ENCODE assay signal across 8 cellular contexts in genomic region chrX:68498508-68499379, GRCh38. TPM values are rescaled to one million over a fixed set of nuclear protein-coding genes. Genes with fewer than 3 reads are reported as not detected.
DNase-seq lines count a peak whose midpoint lies in the region; ATAC-seq, FAIRE-seq and TF ChIP-seq lines count a peak whose summit lies in the region.

A gene with protein sequence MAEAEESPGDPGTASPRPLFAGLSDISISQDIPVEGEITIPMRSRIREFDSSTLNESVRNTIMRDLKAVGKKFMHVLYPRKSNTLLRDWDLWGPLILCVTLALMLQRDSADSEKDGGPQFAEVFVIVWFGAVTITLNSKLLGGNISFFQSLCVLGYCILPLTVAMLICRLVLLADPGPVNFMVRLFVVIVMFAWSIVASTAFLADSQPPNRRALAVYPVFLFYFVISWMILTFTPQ (plus strand): TSS chrX:68499051. CDS start chrX:68499067, 16 bp downstream.

- H3K9ac ChIP-seq in DND-41 (ENCODE audit: low read depth, low read length) (peak within 1 kb of the TSS; percentile 77), fibroblast of lung (ENCODE audit: insufficient read depth, low read length) (peak within 1 kb of the TSS; percentile 90)

- H3K4me1 ChIP-seq in DND-41 (ENCODE audit: insufficient read depth, low read length) (peaks cover 29% of the 10 kb centered on the region), fibroblast of lung (ENCODE audit: control insufficient read depth, extremely low read depth, insufficient read depth, low read length) (no peaks in the 10 kb centered on the region)

- ATAC-seq in DND-41 (ENCODE audit: insufficient read depth, low read depth) (peak; percentile 92), GM21576 (IDR thresholded peaks at IDR 0.05; ENCODE audit: unreplicated experiment) (peak; percentile 97)
- peak; percentile 89 for ATAC-seq in activated T-helper 17 cell treated with anti-CD3 and anti-CD28 coated beads, Interleukin-2, amount 50 U/mL, for 72 hours (replicated peaks)
- peak; percentile 86 to 92 for ATAC-seq in naive thymus-derived CD8-positive, alpha-beta T cell

- peak within 1 kb of the TSS; percentile 88 for H3K4me3 Mint-ChIP-seq in activated T-helper 17 cell treated with anti-CD3 and anti-CD28 coated beads, Interleukin-2, amount 50 U/mL, for 72 hours
- peak within 1 kb of the TSS; percentile 92 to 99 (median 94) for H3K4me3 Mint-ChIP-seq in naive thymus-derived CD8-positive, alpha-beta T cell

- H3K27me3 ChIP-seq in DND-41 (ENCODE audit: insufficient read depth, low read length, poor library complexity) (no peaks in the 10 kb centered on the region), fibroblast of lung (ENCODE audit: control insufficient read depth, insufficient read depth, low read length) (no peaks in the 10 kb centered on the region)

- H4K20me1 ChIP-seq in DND-41 (ENCODE audit: insufficient read depth, low read length): no peaks in the 10 kb centered on the region
- H4K20me1 ChIP-seq in fibroblast of lung (ENCODE audit: control insufficient read depth, extremely low read depth, insufficient read depth, low read length): no peaks in the 10 kb centered on the region

- H2AFZ ChIP-seq in DND-41 (ENCODE audit: low read depth, low read length) (peak within 1 kb of the TSS; percentile 75), fibroblast of lung (ENCODE audit: low read length) (peak within 1 kb of the TSS; percentile 86)

- H3K9me3 Mint-ChIP-seq in activated T-helper 17 cell treated with anti-CD3 and anti-CD28 coated beads, Interleukin-2, amount 50 U/mL, for 72 hours: no peaks in the 10 kb centered on the region
- H3K9me3 Mint-ChIP-seq in naive thymus-derived CD8-positive, alpha-beta T cell: no peaks in the 10 kb centered on the region

- H3K4me2 ChIP-seq in DND-41 (ENCODE audit: insufficient read depth, low read length) (peak within 1 kb of the TSS; percentile 89), fibroblast of lung (ENCODE audit: extremely low read depth, insufficient read depth, low read length) (peak within 1 kb of the TSS; percentile 85)

- POLR2A ChIA-PET in naive thymus-derived CD8-positive, alpha-beta T cell (lab: Charles Lee): no interaction called here

- peak within 1 kb of the TSS; percentile 81 for H3K27ac ChIP-seq in DND-41 (ENCODE audit: low read length)
- H3K27ac ChIP-seq in fibroblast of lung (ENCODE audit: insufficient read depth, low read length): peak within 1 kb of the TSS; percentile 96

- peaks cover 17% of the 10 kb centered on the region for H3K4me1 Mint-ChIP-seq in activated T-helper 17 cell treated with anti-CD3 and anti-CD28 coated beads, Interleukin-2, amount 50 U/mL, for 72 hours
- H3K4me1 Mint-ChIP-seq in naive thymus-derived CD8-positive, alpha-beta T cell: peaks cover 8 to 45% (median 42%) of the 10 kb centered on the region in 4 donors

- H3K4me3 ChIP-seq in DND-41 (ENCODE audit: low read depth in 1 of 2, low read length in 2 of 2) (peak within 1 kb of the TSS; percentile 66 to 91; a peak in 3 of 4 replicates), fibroblast of lung (replicated peaks in 1 of 4; ENCODE audit: control extremely low read depth in 1 of 4, insufficient read depth in 1 of 4, low read depth in 3 of 4, low read length in 4 of 4) (peak within 1 kb of the TSS; percentile 50 to 95 (median 70))
- peak within 1 kb of the TSS; percentile 76 for H3K4me3 ChIP-seq in Jurkat, Clone E6-1 (ENCODE audit: low read length)

- no peaks in the 10 kb centered on the region for H3K9me3 ChIP-seq in DND-41 (ENCODE audit: insufficient read depth, low read length, severe bottlenecking)
- no peaks in the 10 kb centered on the region for H3K9me3 ChIP-seq in fibroblast of lung (ENCODE audit: control insufficient read depth, insufficient read depth, low read depth, low read length)

- FAIRE-seq in RCC 7860 (lab: Jason Lieb, UNC): peak; percentile 49

- TF ChIP-seq CTCF in DND-41 (IDR thresholded peaks at IDR 0.05; ENCODE audit: borderline replicate concordance, extremely low read depth, low read length, poor library complexity, severe bottlenecking): no peak
- no peak for TF ChIP-seq CTCF in fibroblast of lung (conservative IDR thresholded peaks at IDR 0.05 in 1 of 2, IDR thresholded peaks at IDR 0.05 in 1 of 2; ENCODE audit: low read depth in 1 of 2, low read length in 2 of 2)

- peaks cover 5% of the 10 kb centered on the region for H3K27me3 Mint-ChIP-seq in activated T-helper 17 cell treated with anti-CD3 and anti-CD28 coated beads, Interleukin-2, amount 50 U/mL, for 72 hours
- H3K27me3 Mint-ChIP-seq in naive thymus-derived CD8-positive, alpha-beta T cell: peaks cover 0 to 7% (median 2%) of the 10 kb centered on the region in 5 donors

- H3K36me3 ChIP-seq in DND-41 (ENCODE audit: insufficient read depth, low read length): peaks cover 4% of the 10 kb centered on the region
- H3K36me3 ChIP-seq in fibroblast of lung (ENCODE audit: control insufficient read depth, insufficient read depth, low read length): no peaks in the 10 kb centered on the region

- H3K79me2 ChIP-seq in DND-41 (ENCODE audit: insufficient read depth, low read length): peaks cover 53% of the 10 kb centered on the region
- peaks cover 23% of the 10 kb centered on the region for H3K79me2 ChIP-seq in fibroblast of lung (ENCODE audit: control insufficient read depth, insufficient read depth, low read length)

- peak; percentile 72 for DNase-seq in DND-41
- DNase-seq in Jurkat, Clone E6-1 (ENCODE audit: low read depth, low spot score): peak; percentile 24
- peak; percentile 48 for DNase-seq in RCC 7860 (ENCODE audit: low spot score)
- peak; percentile 70 to 76 for DNase-seq in fibroblast of lung (ENCODE audit: low read depth in 2 of 2)
- peak; percentile 28 to 77 (median 50) for DNase-seq in naive thymus-derived CD8-positive, alpha-beta T cell
- peak; percentile 49 for DNase-seq in stimulated activated naive CD4-positive, alpha-beta T cell treated with Interleukin-2 at 50 U/mL for 16 hours (lab: John Stamatoyannopoulos, UW)

- peak within 1 kb of the TSS; percentile 97 for H3K27ac Mint-ChIP-seq in activated T-helper 17 cell treated with anti-CD3 and anti-CD28 coated beads, Interleukin-2, amount 50 U/mL, for 72 hours
- H3K27ac Mint-ChIP-seq in naive thymus-derived CD8-positive, alpha-beta T cell: peak within 1 kb of the TSS; percentile 94 to 99 (median 98)

- H3K36me3 Mint-ChIP-seq in activated T-helper 17 cell treated with anti-CD3 and anti-CD28 coated beads, Interleukin-2, amount 50 U/mL, for 72 hours (ENCODE audit: low read depth): peaks cover 39% of the 10 kb centered on the region
- H3K36me3 Mint-ChIP-seq in naive thymus-derived CD8-positive, alpha-beta T cell: peaks cover 0 to 6% (median 0%) of the 10 kb centered on the region in 3 donors

RNA-seq across cellular contexts. Expression of the gene that starts here (rescaled TPM):
- polyA plus RNA-seq in Jurkat, Clone E6-1 (2012; ENCODE audit: insufficient read depth, insufficient read length): 14.8 TPM
- total RNA-seq in activated T-helper 17 cell treated with anti-CD3 and anti-CD28 coated beads, Interleukin-2, amount 50 U/mL, for 72 hours: 10 to 100 TPM; 21.2 to 25.8 TPM
- total RNA-seq in fibroblast of lung: 21.1 and 28.7 TPM in 2 replicates
- 12.4 and 25.8 TPM in 2 replicates for polyA plus RNA-seq in fibroblast of lung
- 11.1 and 18.4 TPM in 2 replicates for polyA plus RNA-seq in fibroblast of lung (2012)
- polyA minus RNA-seq in fibroblast of lung (ENCODE audit: low replicate concordance): 4.0 and 5.0 TPM in 2 replicates
- total RNA-seq in naive thymus-derived CD8-positive, alpha-beta T cell: 10 to 100 TPM; 10.6 to 13.3 TPM
- polyA plus RNA-seq in naive thymus-derived CD8-positive, alpha-beta T cell: 10 to 100 TPM; 13.6 to 21.2 (median 14.8) TPM

Comparison
In these comparisons a context has a peak if more than half of its experiments do, and no peak if none do; other contexts are left out.
1. Peak in every context shown above with its lines: DNase-seq, ATAC-seq, H3K4me3 ChIP-seq and H3K27ac ChIP-seq.